In genomic region chr1:21911205-21912001, GRCh38 we compare ENCODE assay signal across 10 cellular contexts. TPM values are rescaled to one million over a fixed set of nuclear protein-coding genes. Genes with fewer than 3 reads are reported as not detected.
A peak's percentile ranks its signal among the peaks of the same experiment; 100 is the strongest.
DNase-seq lines count a peak whose midpoint lies in the region; ATAC-seq and TF ChIP-seq lines count a peak whose summit lies in the region.
"Had no signal": no experiment of that assay in that cellular context is flagged by ENCODE, and none has a peak within 500 bp of the region (broad histone marks: within the 10 kb centered on the region; RNA-seq: fewer than 3 reads in every experiment).

No MANE protein-coding gene starts in this region.

- H3K9me3 Mint-ChIP-seq in osteocyte (ENCODE audit: unreplicated experiment): no peaks in the 10 kb centered on the region
- H3K9me3 Mint-ChIP-seq in CD8-positive, alpha-beta memory T cell: no peaks in the 10 kb centered on the region

- intact Hi-C loops in left cardiac atrium (cut with DNase I): no loop called here

- peak overlapping the region; percentile 82 for H3K27ac ChIP-seq in SJCRH30
- H3K27ac ChIP-seq in CD8-positive, alpha-beta memory T cell (ENCODE audit: low read depth, low read length): no peak overlapping the region

- H3K27me3 Mint-ChIP-seq in osteocyte (ENCODE audit: unreplicated experiment): no peaks in the 10 kb centered on the region
- no peaks in the 10 kb centered on the region for H3K27me3 Mint-ChIP-seq in CD8-positive, alpha-beta memory T cell

- ATAC-seq in left cardiac atrium (peak; percentile 57 to 58), GM19452 (IDR thresholded peaks at IDR 0.05; ENCODE audit: unreplicated experiment) (no peak)

- DNase-seq in AG08395 (ENCODE audit: low spot score) (peak; percentile 49), SJCRH30 (peak; percentile 98 to 99), left cardiac atrium (peak; percentile 70), osteocyte (ENCODE audit: extremely low spot score, unreplicated experiment) (no peak), medulla oblongata (ENCODE audit: extremely low spot score) (no peak), NCI-H187 treated with DMSO at 0.1 percent for 48 hours (lab: John Stamatoyannopoulos, UW) (no peak)
- no peak for DNase-seq in CD8-positive, alpha-beta memory T cell
- DNase-seq: effector CD4-positive, alpha-beta T cell; mammary epithelial cell had no signal

- peak overlapping the region; percentile 94 for H3K27ac Mint-ChIP-seq in osteocyte (ENCODE audit: unreplicated experiment)
- H3K27ac Mint-ChIP-seq in CD8-positive, alpha-beta memory T cell: no peak overlapping the region

- no peak overlapping the region for H3K4me3 ChIP-seq in SJCRH30
- no peak overlapping the region for H3K4me3 ChIP-seq in CD8-positive, alpha-beta memory T cell (ENCODE audit: low read length)

- H3K4me1 ChIP-seq in SJCRH30: peaks cover 61% of the 10 kb centered on the region
- H3K4me1 ChIP-seq in CD8-positive, alpha-beta memory T cell (ENCODE audit: insufficient read depth, low read length): peaks cover 12% of the 10 kb centered on the region

- POLR2A ChIA-PET in CD8-positive, alpha-beta memory T cell (lab: Charles Lee): interaction anchor here (0.6 kb wide), 1 partner anchor 29 kb away, joined by 6 read pairs; no protein-coding TSS in a partner anchor

- H3K36me3 ChIP-seq in SJCRH30: peaks cover 11% of the 10 kb centered on the region
- no peaks in the 10 kb centered on the region for H3K36me3 ChIP-seq in CD8-positive, alpha-beta memory T cell (ENCODE audit: insufficient read depth, low read length)

- no peaks in the 10 kb centered on the region for H3K36me3 Mint-ChIP-seq in osteocyte (ENCODE audit: unreplicated experiment)
- H3K36me3 Mint-ChIP-seq in CD8-positive, alpha-beta memory T cell: no peaks in the 10 kb centered on the region

- H3K27me3 ChIP-seq in SJCRH30: no peaks in the 10 kb centered on the region
- H3K27me3 ChIP-seq in CD8-positive, alpha-beta memory T cell (ENCODE audit: insufficient read depth, low read length, poor library complexity, severe bottlenecking): no peaks in the 10 kb centered on the region

- no peak for TF ChIP-seq CTCF in osteocyte (IDR thresholded peaks at IDR 0.05)

- no peaks in the 10 kb centered on the region for H3K9me3 ChIP-seq in SJCRH30 (replicated peaks)
- H3K9me3 ChIP-seq in CD8-positive, alpha-beta memory T cell (ENCODE audit: low read length): no peaks in the 10 kb centered on the region

- H3K4me1 Mint-ChIP-seq in osteocyte (ENCODE audit: unreplicated experiment): peaks cover 75% of the 10 kb centered on the region
- H3K4me1 Mint-ChIP-seq in CD8-positive, alpha-beta memory T cell: peaks cover 0 to 7% (median 3%) of the 10 kb centered on the region in 3 donors

- no peak overlapping the region for H3K4me3 Mint-ChIP-seq in osteocyte (ENCODE audit: unreplicated experiment)
- no peak overlapping the region for H3K4me3 Mint-ChIP-seq in CD8-positive, alpha-beta memory T cell

- CTCF ChIA-PET in CD8-positive, alpha-beta memory T cell (lab: Charles Lee): interaction anchor here (0.7 kb wide), 1 partner anchor 9 kb away, joined by 3 read pairs; no protein-coding TSS in a partner anchor

RNA-seq across cellular contexts. Expression of gene HSPG2, which starts 25.7 kb away (rescaled TPM):
- total RNA-seq in SJCRH30 (2014; rRNA removed; shearing (Covaris generic)): 82.3 and 84.0 TPM in 2 replicates
- total RNA-seq in left cardiac atrium: 100 to 1,000 TPM; 307 to 608 TPM
- 197 and 230 TPM in 2 replicates for total RNA-seq in osteocyte
- under 1 TPM; 0.24 to 0.72 TPM for total RNA-seq in CD8-positive, alpha-beta memory T cell
- not detected for polyA plus RNA-seq in CD8-positive, alpha-beta memory T cell

Comparison
In these comparisons a context has a peak if more than half of its experiments do, and no peak if none do; other contexts are left out.
1. DNase-seq: peak in AG08395 (single experiment), SJCRH30 (2 of 2) and left cardiac atrium (single experiment); none in osteocyte (single experiment), medulla oblongata (single experiment), CD8-positive, alpha-beta memory T cell (0 of 5) and NCI-H187 treated with DMSO at 0.1 percent for 48 hours (single experiment).
2. RNA of gene HSPG2, which starts 25.7 kb away (total RNA-seq): 307 to 608 TPM in left cardiac atrium, 197 to 230 TPM in osteocyte and 82.3 to 84.0 TPM in SJCRH30; 0.24 to 0.72 TPM in CD8-positive, alpha-beta memory T cell; every median in the first group is over 10 times any median in the second.